Comparison of ENCODE assay signal across 1 cellular context in the genomic region with DNA sequence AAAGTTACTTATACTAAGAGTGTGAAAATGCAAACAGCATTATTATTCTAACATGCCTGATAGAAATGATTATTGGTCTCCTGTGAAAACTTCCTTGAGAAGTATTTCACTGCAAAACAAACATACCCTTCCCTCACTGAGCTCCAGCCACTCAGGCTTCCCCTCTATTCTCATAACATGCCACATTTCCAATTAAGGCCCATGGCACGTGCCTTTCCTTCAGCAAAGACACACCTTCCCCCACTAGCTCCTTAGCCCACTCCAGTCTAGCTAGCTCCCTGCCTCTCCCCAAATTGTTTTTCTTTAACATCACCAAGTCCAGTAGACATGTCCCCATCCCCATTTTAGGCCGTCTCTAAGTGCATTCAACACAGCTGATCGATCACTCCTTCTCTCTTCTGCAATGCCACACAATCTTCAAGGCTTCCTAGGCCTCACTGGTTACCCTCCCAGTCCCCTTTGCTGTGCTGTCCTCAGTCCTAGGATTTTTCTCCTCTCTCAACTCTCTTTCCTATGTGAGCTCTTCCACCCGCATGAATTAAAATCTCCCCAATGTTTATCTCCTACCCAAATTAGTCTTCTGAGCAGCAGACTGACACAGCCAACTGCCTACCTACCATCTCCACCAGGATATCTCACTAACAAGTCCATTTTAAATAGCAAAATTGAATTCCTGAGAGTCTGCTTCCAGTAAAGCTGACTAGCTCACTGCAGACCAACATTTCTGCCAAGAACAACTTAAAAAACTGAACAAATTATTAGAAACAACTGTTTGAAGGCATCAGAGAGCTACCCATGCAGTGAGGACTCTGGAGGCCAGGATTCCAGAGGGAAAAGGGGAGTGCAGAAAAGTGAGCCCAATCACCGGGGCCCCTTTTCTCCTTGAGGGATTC.
TF ChIP-seq lines count a peak whose summit lies in the region.

No MANE protein-coding gene starts in this region.

TF ChIP-seq in H1, 55 proteins besides CTCF, POLR2A, EP300 and RAD21 (continued from another document):
- TF ChIP-seq SP2 (IDR thresholded peaks at IDR 0.05; ENCODE audit: low read length) (no peak), EGR1 (IDR thresholded peaks at IDR 0.05; ENCODE audit: borderline replicate concordance, low read depth, low read length) (no peak), TCF12 (IDR thresholded peaks at IDR 0.05; ENCODE audit: low read depth, low read length) (no peak), SUZ12 (IDR thresholded peaks at IDR 0.05; ENCODE audit: low read length) (no peak), SIRT6 (IDR thresholded peaks at IDR 0.05; ENCODE audit: low read length) (no peak), POLR2AphosphoS5 (IDR thresholded peaks at IDR 0.05; ENCODE audit: low read depth, low read length) (no peak), TBP (IDR thresholded peaks at IDR 0.05; ENCODE audit: low read depth, low read length) (no peak), SIX5 (IDR thresholded peaks at IDR 0.05; ENCODE audit: low read depth, low read length) (no peak)
TF ChIP-seq in H1: peak in this region for 0.
